In the genomic region with DNA sequence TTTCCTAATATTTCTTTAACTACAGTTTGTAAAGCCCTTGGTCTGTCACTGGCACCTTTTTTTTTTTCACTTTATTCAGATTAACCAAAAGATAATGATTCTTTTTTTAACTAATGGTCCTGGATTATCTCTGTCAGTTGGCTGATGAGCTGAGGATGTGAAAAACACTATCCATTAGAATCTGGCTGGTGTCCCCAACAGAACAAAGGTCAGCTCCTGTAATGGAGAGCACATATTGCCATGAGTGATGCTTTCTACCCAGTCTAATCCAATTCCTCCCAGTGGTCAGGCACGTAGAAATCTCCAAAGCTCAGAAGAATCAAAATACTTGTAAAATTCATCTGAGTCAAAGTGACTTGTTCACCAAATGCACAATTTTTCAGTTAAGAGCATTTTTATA, we compare ENCODE assay signal across 21 cellular contexts.
A peak's percentile ranks its signal among the peaks of the same experiment; 100 is the strongest.
DNase-seq lines count a peak whose midpoint lies in the region; ATAC-seq and TF ChIP-seq lines count a peak whose summit lies in the region.
"Had no signal": no experiment of that assay in that cellular context is flagged by ENCODE, and none has a peak within 500 bp of the region (broad histone marks: within the 10 kb centered on the region; RNA-seq: fewer than 3 reads in every experiment).

No MANE protein-coding gene starts in this region.

- intact Hi-C loops in right lobe of liver (cut with DNase I) (no loop called here), thyroid gland (cut with DNase I) (no loop called here)

- no peaks in the 10 kb centered on the region for H3K27me3 ChIP-seq in gastroesophageal sphincter
- H3K27me3 ChIP-seq in right lobe of liver = no peaks in the 10 kb centered on the region
- no peaks in the 10 kb centered on the region for H3K27me3 ChIP-seq in thyroid gland
- H3K27me3 ChIP-seq: BE2C, MG63 had no signal

- WGBS in gastroesophageal sphincter (ENCODE audit: low coverage in 1 of 2), 2 donors = 40 to 65% methylated on average over 1 of the region's 1 CpG
- WGBS in right lobe of liver (ENCODE audit: insufficient coverage, low coverage, low lambda C conversion rate, missing lambda C conversion rate) = 60% methylated on average over 1 of the region's 1 CpG
- 69 to 75% methylated on average over 1 of the region's 1 CpG for WGBS in thyroid gland, 2 donors

- TF ChIP-seq CTCF in gastroesophageal sphincter (IDR thresholded peaks at IDR 0.05) (no peak), right lobe of liver (IDR thresholded peaks at IDR 0.05) (no peak), thyroid gland (IDR thresholded peaks at IDR 0.05) (no peak)

- ATAC-seq in gastroesophageal sphincter (no peak), right lobe of liver (peak in 3 of 4 donors; percentile 39 to 56 (median 50)), HG03135 (IDR thresholded peaks at IDR 0.05; ENCODE audit: unreplicated experiment) (no peak), HG02885 (IDR thresholded peaks at IDR 0.05; ENCODE audit: poor library complexity, unreplicated experiment) (no peak)

- peak overlapping the region; percentile 35 for H3K27ac ChIP-seq in angular gyrus (ENCODE audit: low read depth, low read length)
- peak overlapping the region; percentile 58 to 92 (median 77) for H3K27ac ChIP-seq in gastroesophageal sphincter
- no peak overlapping the region for H3K27ac ChIP-seq in right lobe of liver
- peak overlapping the region; percentile 68 to 95 (median 72) for H3K27ac ChIP-seq in thyroid gland

- H3K9me3 ChIP-seq in gastroesophageal sphincter = no peaks in the 10 kb centered on the region
- H3K9me3 ChIP-seq in right lobe of liver = no peaks in the 10 kb centered on the region
- H3K9me3 ChIP-seq in thyroid gland = no peaks in the 10 kb centered on the region
- H3K9me3 ChIP-seq: BE2C, MG63 had no signal

- H3K4me1 ChIP-seq in gastroesophageal sphincter = peaks cover 0 to 30% (median 9%) of the 10 kb centered on the region in 3 donors
- no peaks in the 10 kb centered on the region for H3K4me1 ChIP-seq in right lobe of liver
- peaks cover 35 to 41% of the 10 kb centered on the region in 2 donors for H3K4me1 ChIP-seq in thyroid gland
- H3K4me1 ChIP-seq: BE2C had no signal

- TF ChIP-seq POLR2A in gastroesophageal sphincter (IDR thresholded peaks at IDR 0.05) = no peak
- no peak for TF ChIP-seq POLR2A in right lobe of liver (IDR thresholded peaks at IDR 0.05)
- TF ChIP-seq POLR2A in thyroid gland (IDR thresholded peaks at IDR 0.05) = no peak

- DNase-seq in right lobe of liver = no peak
- DNase-seq in thyroid gland = no peak
- no peak for DNase-seq in NCI-H69 (lab: John Stamatoyannopoulos, UW)
- DNase-seq in SHP77 (lab: John Stamatoyannopoulos, UW) = no peak
- DNase-seq: 8988T; ACHN; BE2C; CD8-positive, alpha-beta memory T cell; DMS 273 treated with DMSO at 0.1 percent for 48 hours; KG1; MG63; NCI-H1694; NCI-H2029 treated with DMSO at 0.1 percent for 48 hours; NCI-H446 treated with DMSO at 0.1 percent for 48 hours; NCI-H526 treated with DMSO at 0.1 percent for 48 hours; Right ventricle myocardium superior; RPMI8226 had no signal

- H3K4me3 ChIP-seq in gastroesophageal sphincter (no peak overlapping the region), right lobe of liver (no peak overlapping the region), thyroid gland (replicated peaks in 1 of 3) (no peak overlapping the region)
- H3K4me3 ChIP-seq: MG63 had no signal

- H3K36me3 ChIP-seq in gastroesophageal sphincter (no peaks in the 10 kb centered on the region), right lobe of liver (no peaks in the 10 kb centered on the region), thyroid gland (no peaks in the 10 kb centered on the region)
- H3K36me3 ChIP-seq: BE2C, MG63 had no signal

- no peak for TF ChIP-seq EP300 in gastroesophageal sphincter (IDR thresholded peaks at IDR 0.05)

Comparison
In these comparisons a context has a peak if more than half of its experiments do, and no peak if none do; other contexts are left out.
1. H3K27ac ChIP-seq: peak in angular gyrus (single experiment), gastroesophageal sphincter (4 of 4) and thyroid gland (3 of 3); none in right lobe of liver (0 of 3).
2. ATAC-seq: peak in right lobe of liver (3 of 4); none in gastroesophageal sphincter (single experiment), HG03135 (single experiment) and HG02885 (single experiment).